ENCODE assay signal across 15 cellular contexts in the genomic region with DNA sequence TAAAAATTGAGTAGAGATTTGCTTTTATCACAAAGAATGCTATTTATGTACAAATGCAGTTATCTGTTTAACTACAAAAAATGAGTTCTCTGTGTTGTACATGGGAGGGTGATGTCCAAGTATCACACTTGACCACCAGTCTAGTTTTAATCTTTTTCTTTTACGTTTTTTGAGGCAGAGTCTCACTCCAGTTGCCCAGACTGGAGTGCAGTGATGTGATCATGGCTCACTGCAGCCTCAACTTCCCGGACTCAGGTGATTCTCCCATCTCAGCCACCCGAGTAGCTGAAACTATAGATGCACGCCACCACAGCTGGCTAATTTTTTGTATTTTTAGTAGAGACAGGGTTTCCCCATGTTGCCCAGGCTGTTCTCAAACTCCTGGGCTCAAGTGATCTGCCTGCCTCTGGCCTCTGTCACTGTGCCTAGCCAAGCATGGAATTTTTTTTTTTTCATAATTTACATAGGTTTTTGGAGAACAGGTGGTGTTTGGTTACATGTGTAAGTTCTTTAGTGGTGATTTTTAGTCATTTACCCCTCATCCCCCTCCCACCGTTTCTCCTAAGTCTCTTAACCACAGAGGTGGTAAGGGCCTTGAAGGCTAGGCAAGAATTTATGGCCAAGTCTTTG. TPM values are rescaled to one million over a fixed set of nuclear protein-coding genes. Genes with fewer than 3 reads are reported as not detected.
A peak's percentile ranks its signal among the peaks of the same experiment; 100 is the strongest.
DNase-seq lines count a peak whose midpoint lies in the region; ATAC-seq, FAIRE-seq and TF ChIP-seq lines count a peak whose summit lies in the region.
"Had no signal": no experiment of that assay in that cellular context is flagged by ENCODE, and none has a peak within 500 bp of the region (broad histone marks: within the 10 kb centered on the region; RNA-seq: fewer than 3 reads in every experiment).

No MANE protein-coding gene starts in this region.

- no peak overlapping the region for H3K27ac ChIP-seq in small intestine (ENCODE audit: low read depth in 1 of 2, low read length in 1 of 2)
- no peak overlapping the region for H3K27ac ChIP-seq in naive thymus-derived CD4-positive, alpha-beta T cell (ENCODE audit: low read depth, low read length)
- no peak overlapping the region for H3K27ac ChIP-seq in esophagus muscularis mucosa (replicated peaks in 1 of 4)

- H3K27ac Mint-ChIP-seq in WTC11, result peak overlapping the region; percentile 57; the same call in 1 of the 2 replicates
- no peak overlapping the region for H3K27ac Mint-ChIP-seq in naive thymus-derived CD4-positive, alpha-beta T cell
- H3K27ac Mint-ChIP-seq: natural killer cell treated with Interleukin-12 subunit alpha and Interleukin-12 subunit beta and Interleukin-15 and Interleukin-18, amount 100 ng/mL, for 72 hours had no signal

- H3K27me3 Mint-ChIP-seq in WTC11 (ENCODE audit: low read depth), result no peaks in the 10 kb centered on the region
- H3K27me3 Mint-ChIP-seq in naive thymus-derived CD4-positive, alpha-beta T cell, result no peaks in the 10 kb centered on the region
- H3K27me3 Mint-ChIP-seq: CD8-positive, alpha-beta memory T cell; natural killer cell treated with Interleukin-12 subunit alpha and Interleukin-12 subunit beta and Interleukin-15 and Interleukin-18, amount 100 ng/mL, for 72 hours had no signal

- H3K4me1 Mint-ChIP-seq in WTC11, result peaks cover 14% of the 10 kb centered on the region
- no peaks in the 10 kb centered on the region for H3K4me1 Mint-ChIP-seq in naive thymus-derived CD4-positive, alpha-beta T cell

- no peaks in the 10 kb centered on the region for H3K27me3 ChIP-seq in small intestine (ENCODE audit: control insufficient read depth in 2 of 2, insufficient read depth in 2 of 2, low read length in 2 of 2)
- no peaks in the 10 kb centered on the region for H3K27me3 ChIP-seq in naive thymus-derived CD4-positive, alpha-beta T cell (ENCODE audit: control insufficient read depth in 2 of 2, insufficient read depth in 2 of 2, low read length in 2 of 2)
- no peaks in the 10 kb centered on the region for H3K27me3 ChIP-seq in esophagus muscularis mucosa
- H3K27me3 ChIP-seq: spleen had no signal

- intact Hi-C loops in naive thymus-derived CD4-positive, alpha-beta T cell (cut with micrococcal nuclease), result no loop called here
- intact Hi-C loops in esophagus muscularis mucosa (cut with DNase I), result no loop called here

- no peak for TF ChIP-seq POLR2A in esophagus muscularis mucosa (IDR thresholded peaks at IDR 0.05; ENCODE audit: low read depth)

- no peak for FAIRE-seq in small intestine (lab: Jason Lieb, UNC)
- FAIRE-seq: islet of Langerhans had no signal

- WGBS in small intestine, 3 donors, result 76 to 82% (median 78%) methylated on average over 5 of the region's 5 CpGs
- 81% methylated on average over 5 of the region's 5 CpGs for WGBS in esophagus muscularis mucosa

- CTCF ChIA-PET in WTC11 (lab: Charles Lee), result no interaction called here
- CTCF ChIA-PET in naive thymus-derived CD4-positive, alpha-beta T cell (lab: Charles Lee), result no interaction called here

- H3K4me1 ChIP-seq in small intestine (ENCODE audit: control insufficient read depth in 2 of 2, insufficient read depth in 1 of 2, low read depth in 1 of 2, low read length in 1 of 2) (no peaks in the 10 kb centered on the region), esophagus muscularis mucosa (no peaks in the 10 kb centered on the region)
- no peaks in the 10 kb centered on the region for H3K4me1 ChIP-seq in naive thymus-derived CD4-positive, alpha-beta T cell (ENCODE audit: control insufficient read depth in 2 of 2, insufficient read depth in 2 of 2, low read length in 2 of 2)
- H3K4me1 ChIP-seq: spleen had no signal

- no peak overlapping the region for H3K4me3 Mint-ChIP-seq in WTC11
- H3K4me3 Mint-ChIP-seq in naive thymus-derived CD4-positive, alpha-beta T cell, result no peak overlapping the region
- H3K4me3 Mint-ChIP-seq: CD8-positive, alpha-beta memory T cell; natural killer cell treated with Interleukin-12 subunit alpha and Interleukin-12 subunit beta and Interleukin-15 and Interleukin-18, amount 100 ng/mL, for 72 hours had no signal

- DNase-seq in WTC11 (ENCODE audit: low spot score) (no peak), small intestine (no peak), NCI-H1092 treated with DMSO at 0.1 percent for 48 hours (lab: John Stamatoyannopoulos, UW) (no peak), esophagus muscularis mucosa (ENCODE audit: extremely low spot score) (no peak)
- DNase-seq in naive thymus-derived CD4-positive, alpha-beta T cell, result no peak
- DNase-seq: activated CD4-positive, CD25-positive, alpha-beta regulatory T cell; activated effector memory CD4-positive, alpha-beta T cell treated with Interleukin-2 at 50 U/mL for 16 hours; caudate nucleus; CD8-positive, alpha-beta memory T cell; spleen had no signal

- POLR2A ChIA-PET in WTC11 (lab: Charles Lee), result no interaction called here
- POLR2A ChIA-PET in naive thymus-derived CD4-positive, alpha-beta T cell (lab: Charles Lee), result no interaction called here

- no peak overlapping the region for H3K4me3 ChIP-seq in small intestine (ENCODE audit: low read depth in 1 of 2, low read length in 2 of 2)
- no peak overlapping the region for H3K4me3 ChIP-seq in naive thymus-derived CD4-positive, alpha-beta T cell (ENCODE audit: low read length)
- H3K4me3 ChIP-seq in esophagus muscularis mucosa, result no peak overlapping the region
- H3K4me3 ChIP-seq: spleen had no signal

- TF ChIP-seq CTCF in WTC11 (IDR thresholded peaks at IDR 0.05), result no peak
- TF ChIP-seq CTCF in esophagus muscularis mucosa (IDR thresholded peaks at IDR 0.05), result no peak

- H3K9me3 Mint-ChIP-seq in WTC11, result no peaks in the 10 kb centered on the region
- no peaks in the 10 kb centered on the region for H3K9me3 Mint-ChIP-seq in naive thymus-derived CD4-positive, alpha-beta T cell
- H3K9me3 Mint-ChIP-seq: CD8-positive, alpha-beta memory T cell; natural killer cell treated with Interleukin-12 subunit alpha and Interleukin-12 subunit beta and Interleukin-15 and Interleukin-18, amount 100 ng/mL, for 72 hours had no signal

- H3K36me3 ChIP-seq in small intestine (ENCODE audit: control insufficient read depth in 2 of 2, insufficient read depth in 2 of 2, low read length in 2 of 2) (no peaks in the 10 kb centered on the region), esophagus muscularis mucosa (no peaks in the 10 kb centered on the region)
- no peaks in the 10 kb centered on the region for H3K36me3 ChIP-seq in naive thymus-derived CD4-positive, alpha-beta T cell (ENCODE audit: control insufficient read depth in 2 of 3, insufficient read depth in 3 of 3, low read length in 3 of 3)
- H3K36me3 ChIP-seq: spleen had no signal

- peak; percentile 85 for ATAC-seq in GM18870 (IDR thresholded peaks at IDR 0.05; ENCODE audit: unreplicated experiment)
- ATAC-seq in GM21576 (IDR thresholded peaks at IDR 0.05; ENCODE audit: unreplicated experiment), result peak; percentile 73
- ATAC-seq in HG03095 (IDR thresholded peaks at IDR 0.05; ENCODE audit: unreplicated experiment), result peak; percentile 72
- ATAC-seq in WTC11, result no peak
- ATAC-seq in naive thymus-derived CD4-positive, alpha-beta T cell, result no peak
- ATAC-seq: natural killer cell treated with Interleukin-12 subunit alpha and Interleukin-12 subunit beta and Interleukin-15 and Interleukin-18, amount 100 ng/mL, for 72 hours had no signal

- no peaks in the 10 kb centered on the region for H3K9me3 ChIP-seq in small intestine (ENCODE audit: control insufficient read depth, low read depth)
- H3K9me3 ChIP-seq in naive thymus-derived CD4-positive, alpha-beta T cell (ENCODE audit: control insufficient read depth in 2 of 3, low read length in 3 of 3), result no peaks in the 10 kb centered on the region
- H3K9me3 ChIP-seq in esophagus muscularis mucosa, result no peaks in the 10 kb centered on the region
- H3K9me3 ChIP-seq: spleen had no signal

- H3K36me3 Mint-ChIP-seq in WTC11, result no peaks in the 10 kb centered on the region
- peaks cover 0 to 3% (median 0%) of the 10 kb centered on the region in 5 donors for H3K36me3 Mint-ChIP-seq in naive thymus-derived CD4-positive, alpha-beta T cell
- H3K36me3 Mint-ChIP-seq: CD8-positive, alpha-beta memory T cell; natural killer cell treated with Interleukin-12 subunit alpha and Interleukin-12 subunit beta and Interleukin-15 and Interleukin-18, amount 100 ng/mL, for 72 hours had no signal

- no peak for TF ChIP-seq EP300 in esophagus muscularis mucosa (IDR thresholded peaks at IDR 0.05)

TF ChIP-seq in WTC11, 78 proteins besides CTCF, POLR2A, EP300 and RAD21 (continues in another document):
- TF ChIP-seq, protein P1, sequence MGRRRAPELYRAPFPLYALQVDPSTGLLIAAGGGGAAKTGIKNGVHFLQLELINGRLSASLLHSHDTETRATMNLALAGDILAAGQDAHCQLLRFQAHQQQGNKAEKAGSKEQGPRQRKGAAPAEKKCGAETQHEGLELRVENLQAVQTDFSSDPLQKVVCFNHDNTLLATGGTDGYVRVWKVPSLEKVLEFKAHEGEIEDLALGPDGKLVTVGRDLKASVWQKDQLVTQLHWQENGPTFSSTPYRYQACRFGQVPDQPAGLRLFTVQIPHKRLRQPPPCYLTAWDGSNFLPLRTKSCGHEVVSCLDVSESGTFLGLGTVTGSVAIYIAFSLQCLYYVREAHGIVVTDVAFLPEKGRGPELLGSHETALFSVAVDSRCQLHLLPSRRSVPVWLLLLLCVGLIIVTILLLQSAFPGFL (CRISPR knock-in tag; IDR thresholded peaks at IDR 0.05; ENCODE audit: borderline replicate concordance), result no peak
- TF ChIP-seq HMGA2 (CRISPR knock-in tag; IDR thresholded peaks at IDR 0.05) (no peak), FOXK1 (CRISPR knock-in tag; IDR thresholded peaks at IDR 0.05) (no peak)
- TF ChIP-seq, protein P2, sequence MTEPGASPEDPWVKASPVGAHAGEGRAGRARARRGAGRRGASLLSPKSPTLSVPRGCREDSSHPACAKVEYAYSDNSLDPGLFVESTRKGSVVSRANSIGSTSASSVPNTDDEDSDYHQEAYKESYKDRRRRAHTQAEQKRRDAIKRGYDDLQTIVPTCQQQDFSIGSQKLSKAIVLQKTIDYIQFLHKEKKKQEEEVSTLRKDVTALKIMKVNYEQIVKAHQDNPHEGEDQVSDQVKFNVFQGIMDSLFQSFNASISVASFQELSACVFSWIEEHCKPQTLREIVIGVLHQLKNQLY (CRISPR knock-in tag; IDR thresholded peaks at IDR 0.05), result no peak

RNA-seq across cellular contexts. Expression of a gene that starts 47.9 kb away (rescaled TPM):
- total RNA-seq in WTC11 (2021) (0.17 to 0.23 TPM in 2 of 3 replicates, not detected in the other), esophagus muscularis mucosa (1 to 10 TPM in 2 of 4 donors, under 1 TPM in 2; 0.40 to 2.5 (median 1.0) TPM)
- polyA plus RNA-seq in small intestine, result under 1 TPM in 1 of 3 donors, not detected in 2; 0.12 TPM
- total RNA-seq in naive thymus-derived CD4-positive, alpha-beta T cell, result 1 to 10 TPM in 1 of 5 experiments, under 1 TPM in 3, not detected in 1; 0.51 to 1.9 (median 0.69) TPM
- polyA plus RNA-seq in naive thymus-derived CD4-positive, alpha-beta T cell, result under 1 TPM in 1 of 2 donors, not detected in 1; 0.46 TPM
- polyA plus RNA-seq: CD8-positive, alpha-beta memory T cell had no signal

Comparison
In these comparisons a context has a peak if more than half of its experiments do, and no peak if none do; other contexts are left out.
1. ATAC-seq: peak in GM18870 (single experiment), GM21576 (single experiment) and HG03095 (single experiment); none in WTC11 (single experiment) and naive thymus-derived CD4-positive, alpha-beta T cell (single experiment).